37 cellular contexts compared by ENCODE assay signal in genomic region chr11:16938061-16938460, GRCh38.
"Had no signal": no experiment of that assay in that cellular context is flagged by ENCODE, and none has a peak within 500 bp of the region (broad histone marks: within the 10 kb centered on the region; RNA-seq: fewer than 3 reads in every experiment).

No MANE protein-coding gene starts in this region.

- ATAC-seq: activated naive CD4-positive, alpha-beta T cell treated with anti-CD3 and anti-CD28 coated beads, Interleukin-2, amount 50 U/mL, for 72 hours; activated naive CD8-positive, alpha-beta T cell treated with anti-CD3 and anti-CD28 coated beads, Interleukin-2, amount 50 U/mL, for 24 hours; activated T-cell treated with anti-CD3 and anti-CD28 coated beads, Interleukin-2, amount 50 U/mL, for 4 hours; activated T-helper 17 cell treated with anti-CD3 and anti-CD28 coated beads, Interleukin-2, amount 50 U/mL, for 72 hours; body of pancreas had no signal

- H3K27ac Mint-ChIP-seq: activated naive CD4-positive, alpha-beta T cell treated with anti-CD3 and anti-CD28 coated beads for 36 hours; activated naive CD4-positive, alpha-beta T cell treated with anti-CD3 and anti-CD28 coated beads, Interleukin-2, amount 10 ng/mL, durations not matched to agents 7 days and 5 days; activated naive CD4-positive, alpha-beta T cell treated with anti-CD3 and anti-CD28 coated beads, Interleukin-2, amount 50 U/mL, for 24 hours; activated naive CD4-positive, alpha-beta T cell treated with anti-CD3 and anti-CD28 coated beads, Interleukin-2, amount 50 U/mL, for 72 hours; activated naive CD8-positive, alpha-beta T cell; activated naive CD8-positive, alpha-beta T cell treated with anti-CD3 and anti-CD28 coated beads for 36 hours; activated naive CD8-positive, alpha-beta T cell treated with anti-CD3 and anti-CD28 coated beads, Interleukin-2, amount 10 ng/mL, durations not matched to agents 7 days and 5 days; activated naive CD8-positive, alpha-beta T cell treated with anti-CD3 and anti-CD28 coated beads, Interleukin-2, amount 50 U/mL, for 24 hours; activated T-cell treated with anti-CD3 and anti-CD28 coated beads, Interleukin-2, amount 50 U/mL, for 24 hours; activated T-helper 1 cell treated with anti-CD3 and anti-CD28 coated beads, Interleukin-12 subunit alpha, Interleukin-12 subunit beta, Interleukin-2, Interleukin-4 antibody, amounts not matched to agents 30 ng/mL and 10 ng/mL and 1 ng/mL, durations not matched to agents 14 hours and 24 hours and 36 hours; activated T-helper 17 cell treated with anti-CD3 and anti-CD28 coated beads, Interleukin-2, amount 50 U/mL, for 72 hours; activated T-helper 2 cell treated with anti-CD3 and anti-CD28 coated beads, Interferon-gamma antibody, Interleukin-2, Interleukin-4, amounts not matched to agents 10 μg/mL and 5 μg/mL and 100 μg/mL, durations not matched to agents 14 hours and 24 hours and 36 hours; brain had no signal

- H3K4me3 ChIP-seq: adrenal gland, ascending aorta, body of pancreas, breast epithelium, cardiac muscle cell had no signal

- DNase-seq: activated effector memory CD4-positive, alpha-beta T cell treated with anti-CD3 and anti-CD28 coated beads, Interleukin-2, amount 50 U/mL, for 16 hours; activated effector memory CD4-positive, alpha-beta T cell treated with Interleukin-2 at 50 U/mL for 16 hours; activated gamma-delta T cell; activated gamma-delta T cell treated with Interleukin-2 at 50 U/mL for 16 hours; activated naive CD4-positive, alpha-beta T cell; activated naive CD4-positive, alpha-beta T cell treated with anti-CD3 and anti-CD28 coated beads for 36 hours; activated naive CD4-positive, alpha-beta T cell treated with anti-CD3 and anti-CD28 coated beads, Interleukin-2, amount 10 ng/mL, durations not matched to agents 7 days and 5 days; activated naive CD4-positive, alpha-beta T cell treated with anti-CD3 and anti-CD28 coated beads, Interleukin-2, amount 50 U/mL, for 16 hours; activated naive CD4-positive, alpha-beta T cell treated with Interleukin-2 at 50 U/mL for 16 hours; activated naive CD8-positive, alpha-beta T cell treated with anti-CD3 and anti-CD28 coated beads for 36 hours; activated naive CD8-positive, alpha-beta T cell treated with anti-CD3 and anti-CD28 coated beads, Interleukin-2, amount 10 ng/mL, durations not matched to agents 7 days and 5 days; activated naive CD8-positive, alpha-beta T cell treated with anti-CD3 and anti-CD28 coated beads, Interleukin-2, amount 50 U/mL, for 24 hours; activated T-cell treated with anti-CD3 and anti-CD28 coated beads, Interleukin-2, amount 50 U/mL, for 1 hour; activated T-cell treated with anti-CD3 and anti-CD28 coated beads, Interleukin-2, amount 50 U/mL, for 24 hours; activated T-cell treated with anti-CD3 and anti-CD28 coated beads, Interleukin-2, amount 50 U/mL, for 4 hours; activated T-cell treated with anti-CD3 and anti-CD28 coated beads, Interleukin-2, amount 50 U/mL, for 48 hours; adrenal gland; amniotic stem cell; amygdala; anterior cingulate cortex; aorta; body of pancreas; brain microvascular endothelial cell; caudate nucleus; central memory CD4-positive, alpha-beta T cell; cerebellar nuclear complex had no signal

- H3K27me3 Mint-ChIP-seq: activated naive CD4-positive, alpha-beta T cell treated with anti-CD3 and anti-CD28 coated beads, Interleukin-2, amount 50 U/mL, for 24 hours; activated naive CD8-positive, alpha-beta T cell treated with anti-CD3 and anti-CD28 coated beads for 36 hours; activated T-helper 17 cell treated with anti-CD3 and anti-CD28 coated beads, Interleukin-2, amount 50 U/mL, for 72 hours; brain had no signal

- H3K27ac ChIP-seq: adrenal gland, ascending aorta, brain microvascular endothelial cell, breast epithelium had no signal

- H3K36me3 ChIP-seq: adrenal gland, ascending aorta, brain microvascular endothelial cell, breast epithelium, cardiac muscle cell had no signal

- H3K27me3 ChIP-seq: adrenal gland, ascending aorta, body of pancreas, brain microvascular endothelial cell, breast epithelium, cardiac muscle cell had no signal

- H3K4me1 Mint-ChIP-seq: activated naive CD4-positive, alpha-beta T cell treated with anti-CD3 and anti-CD28 coated beads, Interleukin-2, amount 10 ng/mL, durations not matched to agents 7 days and 5 days; activated naive CD4-positive, alpha-beta T cell treated with anti-CD3 and anti-CD28 coated beads, Interleukin-2, amount 50 U/mL, for 24 hours; activated naive CD8-positive, alpha-beta T cell treated with anti-CD3 and anti-CD28 coated beads for 36 hours; activated naive CD8-positive, alpha-beta T cell treated with anti-CD3 and anti-CD28 coated beads, Interleukin-2, amount 10 ng/mL, durations not matched to agents 7 days and 5 days; activated T-helper 17 cell treated with anti-CD3 and anti-CD28 coated beads, Interleukin-2, amount 50 U/mL, for 72 hours; central memory CD8-positive, alpha-beta T cell had no signal

- H3K9me3 Mint-ChIP-seq: activated naive CD4-positive, alpha-beta T cell treated with anti-CD3 and anti-CD28 coated beads for 36 hours; activated naive CD4-positive, alpha-beta T cell treated with anti-CD3 and anti-CD28 coated beads, Interleukin-2, amount 10 ng/mL, durations not matched to agents 7 days and 5 days; activated naive CD4-positive, alpha-beta T cell treated with anti-CD3 and anti-CD28 coated beads, Interleukin-2, amount 50 U/mL, for 24 hours; activated naive CD4-positive, alpha-beta T cell treated with anti-CD3 and anti-CD28 coated beads, Interleukin-2, amount 50 U/mL, for 72 hours; activated naive CD8-positive, alpha-beta T cell treated with anti-CD3 and anti-CD28 coated beads for 36 hours; activated naive CD8-positive, alpha-beta T cell treated with anti-CD3 and anti-CD28 coated beads, Interleukin-2, amount 10 ng/mL, durations not matched to agents 7 days and 5 days; activated naive CD8-positive, alpha-beta T cell treated with anti-CD3 and anti-CD28 coated beads, Interleukin-2, amount 50 U/mL, for 24 hours; activated T-cell treated with anti-CD3 and anti-CD28 coated beads, Interleukin-2, amount 50 U/mL, for 24 hours; activated T-cell treated with anti-CD3 and anti-CD28 coated beads, Interleukin-2, amount 50 U/mL, for 4 hours; activated T-helper 1 cell treated with anti-CD3 and anti-CD28 coated beads, Interleukin-12 subunit alpha, Interleukin-12 subunit beta, Interleukin-2, Interleukin-4 antibody, amounts not matched to agents 30 ng/mL and 10 ng/mL and 1 ng/mL, durations not matched to agents 14 hours and 24 hours and 36 hours; activated T-helper 17 cell treated with anti-CD3 and anti-CD28 coated beads, Interleukin-2, amount 50 U/mL, for 72 hours; activated T-helper 2 cell treated with anti-CD3 and anti-CD28 coated beads, Interferon-gamma antibody, Interleukin-2, Interleukin-4, amounts not matched to agents 10 μg/mL and 5 μg/mL and 100 μg/mL, durations not matched to agents 14 hours and 24 hours and 36 hours; brain; central memory CD8-positive, alpha-beta T cell had no signal

- H3K36me3 Mint-ChIP-seq: activated naive CD4-positive, alpha-beta T cell treated with anti-CD3 and anti-CD28 coated beads, Interleukin-2, amount 10 ng/mL, durations not matched to agents 7 days and 5 days; activated naive CD4-positive, alpha-beta T cell treated with anti-CD3 and anti-CD28 coated beads, Interleukin-2, amount 50 U/mL, for 24 hours; activated naive CD4-positive, alpha-beta T cell treated with anti-CD3 and anti-CD28 coated beads, Interleukin-2, amount 50 U/mL, for 72 hours; activated naive CD8-positive, alpha-beta T cell; activated naive CD8-positive, alpha-beta T cell treated with anti-CD3 and anti-CD28 coated beads for 36 hours; activated naive CD8-positive, alpha-beta T cell treated with anti-CD3 and anti-CD28 coated beads, Interleukin-2, amount 10 ng/mL, durations not matched to agents 7 days and 5 days; brain had no signal

- H3K4me3 Mint-ChIP-seq: activated naive CD4-positive, alpha-beta T cell treated with anti-CD3 and anti-CD28 coated beads for 36 hours; activated naive CD4-positive, alpha-beta T cell treated with anti-CD3 and anti-CD28 coated beads, Interleukin-2, amount 10 ng/mL, durations not matched to agents 7 days and 5 days; activated naive CD4-positive, alpha-beta T cell treated with anti-CD3 and anti-CD28 coated beads, Interleukin-2, amount 50 U/mL, for 24 hours; activated naive CD8-positive, alpha-beta T cell; activated naive CD8-positive, alpha-beta T cell treated with anti-CD3 and anti-CD28 coated beads for 36 hours; activated naive CD8-positive, alpha-beta T cell treated with anti-CD3 and anti-CD28 coated beads, Interleukin-2, amount 10 ng/mL, durations not matched to agents 7 days and 5 days; activated naive CD8-positive, alpha-beta T cell treated with anti-CD3 and anti-CD28 coated beads, Interleukin-2, amount 50 U/mL, for 24 hours; activated T-cell treated with anti-CD3 and anti-CD28 coated beads, Interleukin-2, amount 50 U/mL, for 24 hours; activated T-cell treated with anti-CD3 and anti-CD28 coated beads, Interleukin-2, amount 50 U/mL, for 4 hours; activated T-helper 1 cell treated with anti-CD3 and anti-CD28 coated beads, Interleukin-12 subunit alpha, Interleukin-12 subunit beta, Interleukin-2, Interleukin-4 antibody, amounts not matched to agents 30 ng/mL and 10 ng/mL and 1 ng/mL, durations not matched to agents 14 hours and 24 hours and 36 hours; activated T-helper 17 cell treated with anti-CD3 and anti-CD28 coated beads, Interleukin-2, amount 50 U/mL, for 72 hours; brain; central memory CD8-positive, alpha-beta T cell had no signal

- H3K9me3 ChIP-seq: adrenal gland, ascending aorta, body of pancreas, breast epithelium had no signal

- H3K4me1 ChIP-seq: adrenal gland, breast epithelium had no signal
